11 cellular contexts compared by ENCODE assay signal in the genomic region with DNA sequence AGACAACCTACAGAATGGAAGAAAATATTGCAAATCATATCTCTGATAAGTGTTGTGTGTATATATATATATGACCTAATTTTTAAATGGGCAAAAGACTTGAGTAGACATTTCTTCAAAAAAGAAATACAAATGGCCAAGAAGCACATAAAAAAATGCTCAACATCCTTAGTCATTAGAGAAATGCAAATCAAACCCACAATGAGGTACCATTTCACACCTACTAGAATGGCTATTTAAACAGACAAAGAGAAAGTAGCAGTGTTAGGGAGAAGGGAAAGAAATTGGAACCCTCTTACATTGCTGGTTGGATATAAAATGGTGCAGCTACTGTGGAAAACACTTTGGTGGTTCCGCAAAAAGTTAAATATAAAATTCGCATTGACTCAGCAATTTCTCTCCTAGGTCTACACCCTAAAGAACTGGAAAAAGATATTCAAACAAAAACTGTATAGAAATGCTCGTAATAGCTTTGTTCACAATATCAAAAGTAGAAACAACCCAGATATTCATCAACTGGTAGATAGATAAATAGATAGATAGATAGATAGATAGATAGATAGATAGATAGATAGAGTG. TPM values are rescaled to one million over a fixed set of nuclear protein-coding genes. Genes with fewer than 3 reads are reported as not detected.
DNase-seq lines count a peak whose midpoint lies in the region; ATAC-seq and TF ChIP-seq lines count a peak whose summit lies in the region.
"Had no signal": no experiment of that assay in that cellular context is flagged by ENCODE, and none has a peak within 500 bp of the region (broad histone marks: within the 10 kb centered on the region; RNA-seq: fewer than 3 reads in every experiment).

No MANE protein-coding gene starts in this region.

- peaks cover 94 to 97% of the 10 kb centered on the region in 2 experiments for H3K4me1 ChIP-seq in HCT116 (ENCODE audit: control insufficient read depth in 1 of 2, insufficient read depth in 2 of 2, low read length in 2 of 2)
- H3K4me1 ChIP-seq in MM.1S (ENCODE audit: low read length): no peaks in the 10 kb centered on the region

- intact Hi-C loops in HCT116 (cut with micrococcal nuclease): no loop called here

- H3K4me3 ChIP-seq in HCT116 (replicated peaks in 1 of 2; ENCODE audit: low read depth in 1 of 2, low read length in 2 of 2) (no peak overlapping the region), WERI-Rb-1 (ENCODE audit: low read depth, low read length) (no peak overlapping the region), MM.1S (ENCODE audit: low read length) (no peak overlapping the region)

- TSS peak; percentile 29 for BruUV-seq in HCT116 (replicated peaks; lab: Mats Ljungman, UMichigan)

- H3K4me2 ChIP-seq in HCT116 (ENCODE audit: low read length) (peak overlapping the region; percentile 56), MM.1S (ENCODE audit: low read depth, low read length) (no peak overlapping the region)

- H3K27ac Mint-ChIP-seq in activated CD8-positive, alpha-beta memory T cell treated with anti-CD3 and anti-CD28 coated beads, Interleukin-2, amount 10 ng/mL, durations not matched to agents 7 days and 5 days: peak overlapping the region; percentile 26
- H3K27ac Mint-ChIP-seq in activated naive CD8-positive, alpha-beta T cell treated with anti-CD3 and anti-CD28 coated beads, Interleukin-2, amount 50 U/mL, for 24 hours: peak overlapping the region; percentile 52
- peak overlapping the region; percentile 62 for H3K27ac Mint-ChIP-seq in stimulated activated memory B cell treated with anti-CD40 and anti-IgM and Interleukin-4, amounts not matched to agents 10 μg/mL and 1 μg/mL and 100 μg/mL, for 72 hours
- H3K27ac Mint-ChIP-seq: nephron progenitor cell had no signal

- H2AFZ ChIP-seq in HCT116 (ENCODE audit: low read depth, low read length, poor library complexity, severe bottlenecking) (no peak overlapping the region), MM.1S (ENCODE audit: low read length) (no peak overlapping the region)

- TF ChIP-seq CTCF in HCT116 (IDR thresholded peaks at IDR 0.05 in 2 of 3, conservative IDR thresholded peaks at IDR 0.05 in 1 of 3; ENCODE audit: borderline replicate concordance in 1 of 3, insufficient read depth in 1 of 3, low read depth in 2 of 3, low read length in 2 of 3): no peak
- no peak for TF ChIP-seq CTCF in WERI-Rb-1 (IDR thresholded peaks at IDR 0.05; ENCODE audit: low read depth, low read length)
- no peak for TF ChIP-seq CTCF in MM.1S (IDR thresholded peaks at IDR 0.05; ENCODE audit: low read length)

- no peaks in the 10 kb centered on the region for H4K20me1 ChIP-seq in HCT116 (ENCODE audit: insufficient read depth)
- H4K20me1 ChIP-seq in MM.1S (ENCODE audit: insufficient read depth, low read length): no peaks in the 10 kb centered on the region

- TF ChIP-seq POLR2A in HCT116 (IDR thresholded peaks at IDR 0.05; ENCODE audit: borderline replicate concordance, extremely low read depth, insufficient read depth, insufficient read length): no peak

- H3K9me3 ChIP-seq in HCT116 (ENCODE audit: control insufficient read depth in 1 of 2, insufficient read depth in 1 of 2, low read depth in 1 of 2, low read length in 2 of 2) (no peaks in the 10 kb centered on the region), WERI-Rb-1 (ENCODE audit: severe bottlenecking) (no peaks in the 10 kb centered on the region), MM.1S (replicated peaks; ENCODE audit: insufficient read depth, low read length) (no peaks in the 10 kb centered on the region)

- H3K36me3 ChIP-seq in HCT116 (ENCODE audit: control insufficient read depth in 1 of 2, insufficient read depth in 2 of 2, low read length in 2 of 2) (peaks cover 0 to 2% of the 10 kb centered on the region in 2 experiments; a peak in 2 of 4 replicates), WERI-Rb-1 (no peaks in the 10 kb centered on the region), MM.1S (replicated peaks; ENCODE audit: insufficient read depth, low read length) (no peaks in the 10 kb centered on the region)

- H3K9ac ChIP-seq in HCT116 (ENCODE audit: low read length) (peak overlapping the region; percentile 62), MM.1S (ENCODE audit: low read length) (no peak overlapping the region)

- peaks cover 40% of the 10 kb centered on the region for H3K4me1 Mint-ChIP-seq in activated CD8-positive, alpha-beta memory T cell treated with anti-CD3 and anti-CD28 coated beads, Interleukin-2, amount 10 ng/mL, durations not matched to agents 7 days and 5 days
- peaks cover 69% of the 10 kb centered on the region for H3K4me1 Mint-ChIP-seq in activated naive CD8-positive, alpha-beta T cell treated with anti-CD3 and anti-CD28 coated beads, Interleukin-2, amount 50 U/mL, for 24 hours
- H3K4me1 Mint-ChIP-seq in stimulated activated memory B cell treated with anti-CD40 and anti-IgM and Interleukin-4, amounts not matched to agents 10 μg/mL and 1 μg/mL and 100 μg/mL, for 72 hours: peaks cover 48% of the 10 kb centered on the region
- H3K4me1 Mint-ChIP-seq: nephron progenitor cell had no signal

- no peak overlapping the region for H3K4me3 Mint-ChIP-seq in activated CD8-positive, alpha-beta memory T cell treated with anti-CD3 and anti-CD28 coated beads, Interleukin-2, amount 10 ng/mL, durations not matched to agents 7 days and 5 days
- peak overlapping the region; percentile 17 for H3K4me3 Mint-ChIP-seq in activated naive CD8-positive, alpha-beta T cell treated with anti-CD3 and anti-CD28 coated beads, Interleukin-2, amount 50 U/mL, for 24 hours
- H3K4me3 Mint-ChIP-seq in stimulated activated memory B cell treated with anti-CD40 and anti-IgM and Interleukin-4, amounts not matched to agents 10 μg/mL and 1 μg/mL and 100 μg/mL, for 72 hours: no peak overlapping the region
- H3K4me3 Mint-ChIP-seq: nephron progenitor cell had no signal

- no peaks in the 10 kb centered on the region for H3K9me3 Mint-ChIP-seq in activated CD8-positive, alpha-beta memory T cell treated with anti-CD3 and anti-CD28 coated beads, Interleukin-2, amount 10 ng/mL, durations not matched to agents 7 days and 5 days (ENCODE audit: low read depth)
- H3K9me3 Mint-ChIP-seq in activated naive CD8-positive, alpha-beta T cell treated with anti-CD3 and anti-CD28 coated beads, Interleukin-2, amount 50 U/mL, for 24 hours: no peaks in the 10 kb centered on the region
- no peaks in the 10 kb centered on the region for H3K9me3 Mint-ChIP-seq in stimulated activated memory B cell treated with anti-CD40 and anti-IgM and Interleukin-4, amounts not matched to agents 10 μg/mL and 1 μg/mL and 100 μg/mL, for 72 hours
- H3K9me3 Mint-ChIP-seq: nephron progenitor cell had no signal

- no peak for DNase-seq in activated CD8-positive, alpha-beta memory T cell treated with anti-CD3 and anti-CD28 coated beads, Interleukin-2, amount 10 ng/mL, durations not matched to agents 7 days and 5 days
- no peak for DNase-seq in activated CD8-positive, alpha-beta memory T cell treated with anti-CD3 and anti-CD28 coated beads, Interleukin-2, amount 50 U/mL, for 48 hours
- DNase-seq in HCT116 (ENCODE audit: low read depth, low spot score) (no peak), WERI-Rb-1 (no peak), MM.1S (no peak), NCI-H2107 treated with DMSO at 0.1 percent for 48 hours (lab: John Stamatoyannopoulos, UW; ENCODE audit: unreplicated experiment) (no peak)
- DNase-seq in activated naive CD8-positive, alpha-beta T cell treated with anti-CD3 and anti-CD28 coated beads, Interleukin-2, amount 50 U/mL, for 24 hours: no peak
- DNase-seq: NCI-H510A treated with DMSO at 0.1 percent for 48 hours, nephron progenitor cell, RPMI8226 had no signal

- CTCF ChIA-PET in activated CD8-positive, alpha-beta memory T cell treated with anti-CD3 and anti-CD28 coated beads, Interleukin-2, amount 10 ng/mL, durations not matched to agents 7 days and 5 days (lab: Charles Lee): no interaction called here
- CTCF ChIA-PET in HCT116 (lab: Charles Lee): interaction anchor here (1.0 kb wide), 1 partner anchor 76 kb away, joined by 3 read pairs; no protein-coding TSS in a partner anchor

- peak overlapping the region; percentile 77 for H3K27ac ChIP-seq in HCT116 (ENCODE audit: low read depth, low read length)
- H3K27ac ChIP-seq in WERI-Rb-1: no peak overlapping the region
- H3K27ac ChIP-seq in MM.1S (ENCODE audit: low read length): no peak overlapping the region

- POLR2A ChIA-PET in HCT116 (lab: Charles Lee): interaction anchor here (1.0 to 9.8 kb wide), 11 partner anchors 11 to 129 kb away, joined by 3 to 134 read pairs (median 5); partner anchors contain the start of gene ACSL5

- H3K27me3 ChIP-seq in HCT116 (ENCODE audit: insufficient read depth, low read length): no peaks in the 10 kb centered on the region
- H3K27me3 ChIP-seq in WERI-Rb-1 (ENCODE audit: insufficient read depth, low read depth, severe bottlenecking): no peaks in the 10 kb centered on the region
- no peaks in the 10 kb centered on the region for H3K27me3 ChIP-seq in MM.1S (replicated peaks; ENCODE audit: insufficient read depth, low read length)

- RAD21 ChIA-PET in HCT116 (lab: Charles Lee; ENCODE audit: low non-redundant PET in 1 of 2, low total read pairs in 2 of 2, uncharacterized antibody in 2 of 2, unreplicated experiment in 2 of 2): interaction anchor here (0.9 to 1.2 kb wide), 3 partner anchors 10 to 58 kb away, joined by 3 read pairs; no protein-coding TSS in a partner anchor

- no peaks in the 10 kb centered on the region for H3F3A ChIP-seq in MM.1S (ENCODE audit: insufficient read depth, low read length)

- H3K27me3 Mint-ChIP-seq in activated CD8-positive, alpha-beta memory T cell treated with anti-CD3 and anti-CD28 coated beads, Interleukin-2, amount 10 ng/mL, durations not matched to agents 7 days and 5 days: no peaks in the 10 kb centered on the region
- no peaks in the 10 kb centered on the region for H3K27me3 Mint-ChIP-seq in activated naive CD8-positive, alpha-beta T cell treated with anti-CD3 and anti-CD28 coated beads, Interleukin-2, amount 50 U/mL, for 24 hours
- H3K27me3 Mint-ChIP-seq in stimulated activated memory B cell treated with anti-CD40 and anti-IgM and Interleukin-4, amounts not matched to agents 10 μg/mL and 1 μg/mL and 100 μg/mL, for 72 hours: no peaks in the 10 kb centered on the region

- H3K9me2 ChIP-seq in HCT116 (ENCODE audit: insufficient read depth) (no peaks in the 10 kb centered on the region), MM.1S (replicated peaks; ENCODE audit: insufficient read depth, low read length) (no peaks in the 10 kb centered on the region)

- no peak for ATAC-seq in activated CD8-positive, alpha-beta memory T cell treated with anti-CD3 and anti-CD28 coated beads, Interleukin-2, amount 10 ng/mL, durations not matched to agents 7 days and 5 days
- ATAC-seq in HCT116: no peak
- no peak for ATAC-seq in activated naive CD8-positive, alpha-beta T cell treated with anti-CD3 and anti-CD28 coated beads, Interleukin-2, amount 50 U/mL, for 24 hours
- ATAC-seq in stimulated activated memory B cell treated with anti-CD40 and anti-IgM and Interleukin-4, amounts not matched to agents 10 μg/mL and 1 μg/mL and 100 μg/mL, for 72 hours: no peak

- H3K79me2 ChIP-seq in HCT116 (ENCODE audit: insufficient read depth, low read length) (peaks cover 87% of the 10 kb centered on the region), MM.1S (ENCODE audit: low read length) (peaks cover 3% of the 10 kb centered on the region; the same call in 1 of the 2 replicates)

- TF ChIP-seq RAD21 in HCT116 (IDR thresholded peaks at IDR 0.05; ENCODE audit: low read depth): no peak

- peaks cover 24% of the 10 kb centered on the region for H3K36me3 Mint-ChIP-seq in activated CD8-positive, alpha-beta memory T cell treated with anti-CD3 and anti-CD28 coated beads, Interleukin-2, amount 10 ng/mL, durations not matched to agents 7 days and 5 days
- peaks cover 15% of the 10 kb centered on the region for H3K36me3 Mint-ChIP-seq in activated naive CD8-positive, alpha-beta T cell treated with anti-CD3 and anti-CD28 coated beads, Interleukin-2, amount 50 U/mL, for 24 hours (ENCODE audit: low read depth)
- H3K36me3 Mint-ChIP-seq in stimulated activated memory B cell treated with anti-CD40 and anti-IgM and Interleukin-4, amounts not matched to agents 10 μg/mL and 1 μg/mL and 100 μg/mL, for 72 hours: no peaks in the 10 kb centered on the region

RNA-seq across cellular contexts. Expression of gene ACSL5, which starts 16.3 kb away (rescaled TPM):
- total RNA-seq in activated CD8-positive, alpha-beta memory T cell treated with anti-CD3 and anti-CD28 coated beads, Interleukin-2, amount 10 ng/mL, durations not matched to agents 7 days and 5 days: 10 to 100 TPM; 58.1 to 64.4 TPM
- total RNA-seq in HCT116 (2021; ENCODE audit: unreplicated experiment): 195 TPM
- 101 and 149 TPM in 2 replicates for polyA plus RNA-seq in HCT116 (2012)

RNA-seq across cellular contexts. Expression of gene ZDHHC6, which starts 56.5 kb away (rescaled TPM):
- 10 to 100 TPM; 44.2 to 48.1 TPM for total RNA-seq in activated CD8-positive, alpha-beta memory T cell treated with anti-CD3 and anti-CD28 coated beads, Interleukin-2, amount 10 ng/mL, durations not matched to agents 7 days and 5 days
- total RNA-seq in HCT116 (2021; ENCODE audit: unreplicated experiment): 88.5 TPM
- 28.5 and 41.6 TPM in 2 replicates for polyA plus RNA-seq in HCT116 (2012)

RNA-seq across cellular contexts. Expression of gene VTI1A, which starts 56.8 kb away (rescaled TPM):
- 10 to 100 TPM; 39.0 to 54.6 TPM for total RNA-seq in activated CD8-positive, alpha-beta memory T cell treated with anti-CD3 and anti-CD28 coated beads, Interleukin-2, amount 10 ng/mL, durations not matched to agents 7 days and 5 days
- 80.7 TPM for total RNA-seq in HCT116 (2021; ENCODE audit: unreplicated experiment)
- polyA plus RNA-seq in HCT116 (2012): 15.4 and 23.6 TPM in 2 replicates
